ENCODE assay signal across 1 cellular context in the genomic region with DNA sequence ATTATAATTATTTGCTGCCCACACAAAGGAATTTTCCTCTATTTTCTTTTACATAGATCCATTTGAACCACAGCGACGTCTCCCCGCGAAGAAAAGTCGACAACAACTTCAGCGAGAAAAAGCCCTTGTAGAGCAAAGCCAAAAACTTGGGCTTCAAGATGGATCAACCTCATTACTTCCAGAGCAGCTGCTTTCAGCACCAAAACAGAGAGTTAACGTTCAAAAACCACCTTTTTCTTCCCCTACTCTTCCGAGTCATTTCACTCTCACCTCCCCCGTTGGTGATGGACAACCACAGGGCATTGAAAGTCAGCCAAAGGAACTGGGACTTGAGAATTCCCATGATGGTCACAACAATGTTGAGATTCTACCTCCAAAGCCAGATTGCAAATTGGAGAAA.
TF ChIP-seq lines count a peak whose summit lies in the region.

No MANE protein-coding gene starts in this region.

TF ChIP-seq in GM23338, 12 proteins besides CTCF, POLR2A, EP300 and RAD21 (continued from another document):
- TF ChIP-seq, protein P1, sequence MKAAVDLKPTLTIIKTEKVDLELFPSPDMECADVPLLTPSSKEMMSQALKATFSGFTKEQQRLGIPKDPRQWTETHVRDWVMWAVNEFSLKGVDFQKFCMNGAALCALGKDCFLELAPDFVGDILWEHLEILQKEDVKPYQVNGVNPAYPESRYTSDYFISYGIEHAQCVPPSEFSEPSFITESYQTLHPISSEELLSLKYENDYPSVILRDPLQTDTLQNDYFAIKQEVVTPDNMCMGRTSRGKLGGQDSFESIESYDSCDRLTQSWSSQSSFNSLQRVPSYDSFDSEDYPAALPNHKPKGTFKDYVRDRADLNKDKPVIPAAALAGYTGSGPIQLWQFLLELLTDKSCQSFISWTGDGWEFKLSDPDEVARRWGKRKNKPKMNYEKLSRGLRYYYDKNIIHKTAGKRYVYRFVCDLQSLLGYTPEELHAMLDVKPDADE (IDR thresholded peaks at IDR 0.05) = no peak
- TF ChIP-seq NANOG (IDR thresholded peaks at IDR 0.05; ENCODE audit: borderline replicate concordance) = no peak
